In the genomic region with DNA sequence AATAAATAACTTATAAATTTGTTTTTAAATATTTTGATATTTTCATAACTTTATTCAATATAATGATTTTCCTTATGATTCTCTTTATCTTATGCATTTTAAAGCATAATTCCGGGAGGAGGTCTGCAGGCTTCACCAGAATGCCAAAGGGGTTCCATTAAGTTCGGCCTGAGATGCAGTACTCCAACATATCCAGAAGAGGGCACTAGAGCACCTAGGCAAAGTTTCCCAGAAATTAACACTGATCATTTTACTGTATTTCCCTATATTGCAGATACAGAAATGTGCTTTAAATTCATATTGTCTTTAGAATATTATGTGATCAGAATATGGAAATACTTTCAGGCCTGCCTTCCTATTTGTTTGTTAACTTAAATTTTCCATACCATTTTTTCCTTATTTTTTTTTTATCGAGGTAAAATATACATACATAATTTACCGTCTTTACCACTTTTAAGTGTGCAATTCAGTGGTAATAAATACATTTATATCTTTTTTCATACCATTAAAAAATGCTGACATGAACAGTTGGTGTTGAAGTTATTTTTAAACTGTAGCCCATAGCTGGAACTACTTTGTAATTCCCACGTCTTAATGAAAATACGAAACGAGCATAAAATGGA, we compare ENCODE assay signal across 8 cellular contexts. TPM values are rescaled to one million over a fixed set of nuclear protein-coding genes. Genes with fewer than 3 reads are reported as not detected.
DNase-seq lines count a peak whose midpoint lies in the region; ATAC-seq, FAIRE-seq and TF ChIP-seq lines count a peak whose summit lies in the region.

No MANE protein-coding gene starts in this region.

- intact Hi-C loops in Caco-2 (cut with micrococcal nuclease; ENCODE audit: unreplicated experiment), result loop anchor here (1.0 to 2.0 kb wide), 4 partner anchors 56 to 214 kb away; no protein-coding TSS in a partner anchor
- intact Hi-C loops in activated T-helper 1 cell treated with anti-CD3 and anti-CD28 coated beads, Interleukin-12 subunit alpha, Interleukin-12 subunit beta, Interleukin-2, Interleukin-4 antibody, amounts not matched to agents 30 ng/mL and 10 ng/mL and 1 ng/mL, durations not matched to agents 14 hours and 24 hours and 36 hours (cut with micrococcal nuclease), result loop anchor here (1.0 to 2.0 kb wide), 7 partner anchors 56 to 514 kb away; partner anchors contain the start of gene CLYBL
- intact Hi-C loops in psoas muscle (cut with DNase I), result loop anchor here (5.0 to 10.0 kb wide), 4 partner anchors 60 to 1072 kb away; partner anchors contain the start of gene TM9SF2 (in 1 of the 2)

- H3K4me1 ChIP-seq in Caco-2 (no peaks in the 10 kb centered on the region), psoas muscle (no peaks in the 10 kb centered on the region)

- no peaks in the 10 kb centered on the region for H3K36me3 Mint-ChIP-seq in Caco-2 (ENCODE audit: insufficient read depth, unreplicated experiment)
- H3K36me3 Mint-ChIP-seq in activated T-helper 1 cell treated with anti-CD3 and anti-CD28 coated beads, Interleukin-12 subunit alpha, Interleukin-12 subunit beta, Interleukin-2, Interleukin-4 antibody, amounts not matched to agents 30 ng/mL and 10 ng/mL and 1 ng/mL, durations not matched to agents 14 hours and 24 hours and 36 hours (ENCODE audit: low read depth), result no peaks in the 10 kb centered on the region

- CTCF ChIA-PET in Caco-2 (lab: Charles Lee), result no interaction called here

- H3K36me3 ChIP-seq in Caco-2 (ENCODE audit: control insufficient read depth, insufficient read depth, low read length), result no peaks in the 10 kb centered on the region
- H3K36me3 ChIP-seq in psoas muscle (ENCODE audit: insufficient read depth in 1 of 2, low read depth in 1 of 2), result no peaks in the 10 kb centered on the region

- WGBS in psoas muscle, 3 donors, result 55 to 66% (median 62%) methylated on average over 7 of the region's 7 CpGs

- no peak overlapping the region for H3K4me3 ChIP-seq in Caco-2 (ENCODE audit: low read depth, low read length)
- H3K4me3 ChIP-seq in psoas muscle, result no peak overlapping the region

- H3K27ac Mint-ChIP-seq in Caco-2 (ENCODE audit: unreplicated experiment), result no peak overlapping the region
- H3K27ac Mint-ChIP-seq in activated T-helper 1 cell treated with anti-CD3 and anti-CD28 coated beads, Interleukin-12 subunit alpha, Interleukin-12 subunit beta, Interleukin-2, Interleukin-4 antibody, amounts not matched to agents 30 ng/mL and 10 ng/mL and 1 ng/mL, durations not matched to agents 14 hours and 24 hours and 36 hours, result no peak overlapping the region

- H3K27ac ChIP-seq in psoas muscle, result no peak overlapping the region

- H3K27me3 ChIP-seq in Caco-2 (replicated peaks; ENCODE audit: control insufficient read depth, insufficient read depth, low read length), result no peaks in the 10 kb centered on the region
- H3K27me3 ChIP-seq in psoas muscle (ENCODE audit: insufficient read depth in 3 of 3, low read length in 2 of 3), result peaks cover 0 to 3% (median 0%) of the 10 kb centered on the region in 3 donors

- no peaks in the 10 kb centered on the region for H3K4me1 Mint-ChIP-seq in Caco-2 (ENCODE audit: low read depth, unreplicated experiment)
- peaks cover 6% of the 10 kb centered on the region for H3K4me1 Mint-ChIP-seq in activated T-helper 1 cell treated with anti-CD3 and anti-CD28 coated beads, Interleukin-12 subunit alpha, Interleukin-12 subunit beta, Interleukin-2, Interleukin-4 antibody, amounts not matched to agents 30 ng/mL and 10 ng/mL and 1 ng/mL, durations not matched to agents 14 hours and 24 hours and 36 hours (ENCODE audit: low read depth)

- POLR2A ChIA-PET in Caco-2 (lab: Charles Lee), result no interaction called here

- peak; percentile 99 for FAIRE-seq in H54 (lab: Jason Lieb, UNC)

- peak in 3 of 4 donors; percentile 63 to 75 (median 74) for ATAC-seq in psoas muscle
- no peak for ATAC-seq in HG02840 (IDR thresholded peaks at IDR 0.05; ENCODE audit: low FRiP score, unreplicated experiment)
- ATAC-seq in GM18520 (IDR thresholded peaks at IDR 0.05; ENCODE audit: unreplicated experiment), result no peak

- H3K9me3 ChIP-seq in Caco-2, result no peaks in the 10 kb centered on the region
- no peaks in the 10 kb centered on the region for H3K9me3 ChIP-seq in psoas muscle

- no TSS peak for BruUV-seq in Caco-2 (replicated peaks; lab: Mats Ljungman, UMichigan)

- H3K4me3 Mint-ChIP-seq in Caco-2 (ENCODE audit: unreplicated experiment), result no peak overlapping the region
- no peak overlapping the region for H3K4me3 Mint-ChIP-seq in activated T-helper 1 cell treated with anti-CD3 and anti-CD28 coated beads, Interleukin-12 subunit alpha, Interleukin-12 subunit beta, Interleukin-2, Interleukin-4 antibody, amounts not matched to agents 30 ng/mL and 10 ng/mL and 1 ng/mL, durations not matched to agents 14 hours and 24 hours and 36 hours

- DNase-seq in Caco-2 (peak in 1 of 2 experiments; percentile 69), H54 (ENCODE audit: insufficient read length, low spot score) (no peak), NCI-H748 treated with DMSO at 0.1 percent for 48 hours (lab: John Stamatoyannopoulos, UW) (peak; percentile 49), germinal center (ENCODE audit: low spot score) (peak; percentile 44), psoas muscle (no peak)
- DNase-seq in activated T-helper 1 cell treated with anti-CD3 and anti-CD28 coated beads, Interleukin-12 subunit alpha, Interleukin-12 subunit beta, Interleukin-2, Interleukin-4 antibody, amounts not matched to agents 30 ng/mL and 10 ng/mL and 1 ng/mL, durations not matched to agents 14 hours and 24 hours and 36 hours (ENCODE audit: low spot score), result peak; percentile 49

- H3K9me3 Mint-ChIP-seq in Caco-2 (ENCODE audit: unreplicated experiment), result no peaks in the 10 kb centered on the region
- no peaks in the 10 kb centered on the region for H3K9me3 Mint-ChIP-seq in activated T-helper 1 cell treated with anti-CD3 and anti-CD28 coated beads, Interleukin-12 subunit alpha, Interleukin-12 subunit beta, Interleukin-2, Interleukin-4 antibody, amounts not matched to agents 30 ng/mL and 10 ng/mL and 1 ng/mL, durations not matched to agents 14 hours and 24 hours and 36 hours

- TF ChIP-seq CTCF in Caco-2 (IDR thresholded peaks at IDR 0.05; ENCODE audit: insufficient read depth in 1 of 2, low read depth in 1 of 2, low read length in 1 of 2, severe bottlenecking in 1 of 2, unreplicated experiment in 1 of 2) (peak; percentile 92 to 95), psoas muscle (IDR thresholded peaks at IDR 0.05) (peak; percentile 97)

- TF ChIP-seq POLR2A in H54 (IDR thresholded peaks at IDR 0.05; ENCODE audit: low read depth, low read length), result no peak

- peaks cover 5% of the 10 kb centered on the region for H3K27me3 Mint-ChIP-seq in Caco-2 (ENCODE audit: insufficient read depth, unreplicated experiment)
- peaks cover 34% of the 10 kb centered on the region for H3K27me3 Mint-ChIP-seq in activated T-helper 1 cell treated with anti-CD3 and anti-CD28 coated beads, Interleukin-12 subunit alpha, Interleukin-12 subunit beta, Interleukin-2, Interleukin-4 antibody, amounts not matched to agents 30 ng/mL and 10 ng/mL and 1 ng/mL, durations not matched to agents 14 hours and 24 hours and 36 hours (ENCODE audit: insufficient read depth)

RNA-seq across cellular contexts. Expression of gene TM9SF2, which starts 58.9 kb away (rescaled TPM):
- 154 and 155 TPM in 2 replicates for total RNA-seq in Caco-2 (2022)
- 59.1 and 62.6 TPM in 2 replicates for total RNA-seq in activated T-helper 1 cell treated with anti-CD3 and anti-CD28 coated beads, Interleukin-12 subunit alpha, Interleukin-12 subunit beta, Interleukin-2, Interleukin-4 antibody, amounts not matched to agents 30 ng/mL and 10 ng/mL and 1 ng/mL, durations not matched to agents 14 hours and 24 hours and 36 hours
- 10 to 100 TPM; 30.6 to 45.2 (median 42.7) TPM for total RNA-seq in psoas muscle
- polyA plus RNA-seq in psoas muscle, result 10 to 100 TPM; 28.5 to 58.6 (median 33.3) TPM

Comparison
In these comparisons a context has a peak if more than half of its experiments do, and no peak if none do; other contexts are left out.
1. DNase-seq: peak in NCI-H748 treated with DMSO at 0.1 percent for 48 hours (single experiment), activated T-helper 1 cell treated with anti-CD3 and anti-CD28 coated beads, Interleukin-12 subunit alpha, Interleukin-12 subunit beta, Interleukin-2, Interleukin-4 antibody, amounts not matched to agents 30 ng/mL and 10 ng/mL and 1 ng/mL, durations not matched to agents 14 hours and 24 hours and 36 hours (single experiment) and germinal center (single experiment); none in H54 (single experiment) and psoas muscle (0 of 2).
2. ATAC-seq: peak in psoas muscle (3 of 4); none in HG02840 (single experiment) and GM18520 (single experiment).